In the genomic region with DNA sequence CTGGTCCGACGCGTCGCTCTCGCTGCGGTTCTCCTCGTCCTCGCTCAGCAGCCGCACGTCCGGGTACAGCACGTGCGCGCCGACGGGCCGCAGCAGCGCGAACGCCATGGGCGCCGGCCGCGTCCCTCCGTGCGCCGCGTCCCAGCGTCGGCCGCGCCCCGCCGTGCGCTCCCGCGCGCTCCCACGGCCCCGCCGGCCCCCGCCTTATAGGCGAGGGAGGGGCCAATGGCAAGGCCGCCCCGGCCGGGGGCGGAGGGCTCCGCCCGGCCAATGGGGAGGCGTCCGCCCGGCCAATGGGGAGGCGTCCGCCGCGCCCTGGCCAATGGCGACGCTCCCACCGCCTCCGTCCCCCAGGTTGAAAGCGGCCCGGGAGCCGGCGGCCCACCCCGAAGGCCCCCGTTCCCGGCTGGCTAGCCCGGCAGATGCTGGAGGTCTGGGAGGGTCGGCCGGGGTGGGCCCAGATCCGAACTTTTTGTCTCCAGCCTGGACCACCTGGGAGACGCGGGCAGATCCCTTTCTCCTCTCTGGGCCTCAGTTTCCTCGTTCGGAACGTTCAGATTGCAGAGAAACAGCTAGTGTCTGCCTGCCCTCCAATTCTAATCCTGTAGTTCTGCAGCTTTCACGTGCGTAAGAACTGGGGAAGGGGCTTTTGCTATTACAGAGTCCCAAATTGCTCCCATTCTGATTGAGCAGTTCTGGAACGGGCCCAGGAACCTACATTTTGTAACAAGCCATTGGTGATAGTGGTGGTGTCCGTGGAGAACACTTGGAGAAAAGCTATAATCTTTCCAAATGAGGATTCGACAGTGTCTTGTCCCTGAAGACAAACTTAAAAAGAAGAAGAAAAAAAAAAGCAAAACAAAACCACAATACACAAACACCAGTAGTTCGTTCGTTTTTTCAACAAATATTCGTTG, we compare ENCODE assay signal across 8 cellular contexts. TPM values are rescaled to one million over a fixed set of nuclear protein-coding genes. Genes with fewer than 3 reads are reported as not detected.
DNase-seq lines count a peak whose midpoint lies in the region; ATAC-seq, FAIRE-seq and TF ChIP-seq lines count a peak whose summit lies in the region.

A gene with protein sequence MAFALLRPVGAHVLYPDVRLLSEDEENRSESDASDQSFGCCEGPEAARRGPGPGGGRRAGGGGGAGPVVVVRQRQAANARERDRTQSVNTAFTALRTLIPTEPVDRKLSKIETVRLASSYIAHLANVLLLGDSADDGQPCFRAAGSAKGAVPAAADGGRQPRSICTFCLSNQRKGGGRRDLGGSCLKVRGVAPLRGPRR (minus strand): TSS at position 180 of the 917 bp plus-strand sequence. CDS start 72 bp downstream, at position 108.

- peak in 1 of 2 donors; percentile 5 for DNase-seq in breast epithelium (ENCODE audit: low spot score in 2 of 2)
- no peak for DNase-seq in MCF 10A (ENCODE audit: unreplicated experiment)
- DNase-seq in activated naive CD4-positive, alpha-beta T cell treated with anti-CD3 and anti-CD28 coated beads, Interleukin-2, amount 50 U/mL, for 72 hours (ENCODE audit: low spot score in 2 of 2): peak in 1 of 2 donors; percentile 23
- peak; percentile 79 for DNase-seq in urothelium cell line (ENCODE audit: low spot score)
- DNase-seq in 8988T: no peak
- DNase-seq in A172 (ENCODE audit: low spot score): no peak
- no peak for DNase-seq in activated T-helper 2 cell treated with anti-CD3 and anti-CD28 coated beads, Interferon-gamma antibody, Interleukin-2, Interleukin-4, amounts not matched to agents 10 μg/mL and 5 μg/mL and 100 μg/mL, durations not matched to agents 14 hours and 24 hours and 36 hours (ENCODE audit: low spot score)

- H3K27ac ChIP-seq in breast epithelium: no peak within 1 kb of the TSS

- CTCF ChIA-PET in MCF 10A (lab: Yijun Ruan, JAX): interaction anchor here (0.6 to 1.2 kb wide), 3 partner anchors 34 to 140 kb away, joined by 3 to 4 read pairs (median 3); no protein-coding TSS in a partner anchor

- no peak for FAIRE-seq in urothelium cell line (lab: Jason Lieb, UNC)

- no peak within 1 kb of the TSS for H3K4me3 Mint-ChIP-seq in MCF 10A (ENCODE audit: unreplicated experiment)
- H3K4me3 Mint-ChIP-seq in activated T-helper 2 cell treated with anti-CD3 and anti-CD28 coated beads, Interferon-gamma antibody, Interleukin-2, Interleukin-4, amounts not matched to agents 10 μg/mL and 5 μg/mL and 100 μg/mL, durations not matched to agents 14 hours and 24 hours and 36 hours (ENCODE audit: low read depth): no peak within 1 kb of the TSS

- peak; percentile 41 to 86 for ATAC-seq in activated naive CD4-positive, alpha-beta T cell treated with anti-CD3 and anti-CD28 coated beads, Interleukin-2, amount 50 U/mL, for 72 hours

- intact Hi-C loops in breast epithelium (cut with DNase I; ENCODE audit: low total_unique reads): loop anchor here (10.0 kb wide), 1 partner anchor 1794 kb away; no protein-coding TSS in a partner anchor
- intact Hi-C loops in MCF 10A (cut with micrococcal nuclease): no loop called here
- intact Hi-C loops in activated T-helper 2 cell treated with anti-CD3 and anti-CD28 coated beads, Interferon-gamma antibody, Interleukin-2, Interleukin-4, amounts not matched to agents 10 μg/mL and 5 μg/mL and 100 μg/mL, durations not matched to agents 14 hours and 24 hours and 36 hours (cut with micrococcal nuclease): no loop called here

- POLR2A ChIA-PET in MCF 10A (lab: Yijun Ruan, JAX): no interaction called here

- H3K27ac Mint-ChIP-seq in MCF 10A (ENCODE audit: low read depth, unreplicated experiment): no peak within 1 kb of the TSS
- H3K27ac Mint-ChIP-seq in activated naive CD4-positive, alpha-beta T cell treated with anti-CD3 and anti-CD28 coated beads, Interleukin-2, amount 50 U/mL, for 72 hours: no peak within 1 kb of the TSS
- H3K27ac Mint-ChIP-seq in activated T-helper 2 cell treated with anti-CD3 and anti-CD28 coated beads, Interferon-gamma antibody, Interleukin-2, Interleukin-4, amounts not matched to agents 10 μg/mL and 5 μg/mL and 100 μg/mL, durations not matched to agents 14 hours and 24 hours and 36 hours: no peak within 1 kb of the TSS

- H3K4me3 ChIP-seq in breast epithelium (peak within 1 kb of the TSS; percentile 20 to 53 (median 21)), iPS-18c (ENCODE audit: insufficient read depth, low read depth, low read length) (peak within 1 kb of the TSS; percentile 57)

- H3K4me1 ChIP-seq in breast epithelium: no peaks in the 10 kb centered on the region

- no peaks in the 10 kb centered on the region for H3K9me3 Mint-ChIP-seq in MCF 10A (ENCODE audit: unreplicated experiment)
- H3K9me3 Mint-ChIP-seq in activated naive CD4-positive, alpha-beta T cell treated with anti-CD3 and anti-CD28 coated beads, Interleukin-2, amount 50 U/mL, for 72 hours: no peaks in the 10 kb centered on the region
- no peaks in the 10 kb centered on the region for H3K9me3 Mint-ChIP-seq in activated T-helper 2 cell treated with anti-CD3 and anti-CD28 coated beads, Interferon-gamma antibody, Interleukin-2, Interleukin-4, amounts not matched to agents 10 μg/mL and 5 μg/mL and 100 μg/mL, durations not matched to agents 14 hours and 24 hours and 36 hours

- peaks cover 37% of the 10 kb centered on the region for H3K27me3 Mint-ChIP-seq in MCF 10A (ENCODE audit: insufficient read depth, unreplicated experiment)
- H3K27me3 Mint-ChIP-seq in activated T-helper 2 cell treated with anti-CD3 and anti-CD28 coated beads, Interferon-gamma antibody, Interleukin-2, Interleukin-4, amounts not matched to agents 10 μg/mL and 5 μg/mL and 100 μg/mL, durations not matched to agents 14 hours and 24 hours and 36 hours (ENCODE audit: low read depth): peaks cover 45% of the 10 kb centered on the region

- TF ChIP-seq CTCF in breast epithelium (IDR thresholded peaks at IDR 0.05): no peak
- TF ChIP-seq CTCF in MCF 10A (IDR thresholded peaks at IDR 0.05; ENCODE audit: unreplicated experiment): no peak

- H3K27me3 ChIP-seq in breast epithelium: peaks cover 0 to 61% of the 10 kb centered on the region in 2 donors

- no peaks in the 10 kb centered on the region for H3K4me1 Mint-ChIP-seq in MCF 10A (ENCODE audit: insufficient read depth, unreplicated experiment)
- H3K4me1 Mint-ChIP-seq in activated T-helper 2 cell treated with anti-CD3 and anti-CD28 coated beads, Interferon-gamma antibody, Interleukin-2, Interleukin-4, amounts not matched to agents 10 μg/mL and 5 μg/mL and 100 μg/mL, durations not matched to agents 14 hours and 24 hours and 36 hours (ENCODE audit: low read depth): peaks cover 2% of the 10 kb centered on the region

- H3K9me3 ChIP-seq in breast epithelium (no peaks in the 10 kb centered on the region), iPS-18c (ENCODE audit: control insufficient read depth, insufficient read depth, low read length) (no peaks in the 10 kb centered on the region)

- no peak for TF ChIP-seq POLR2A in breast epithelium (IDR thresholded peaks at IDR 0.05)

- no TSS peak for BruUV-seq in MCF 10A (replicated peaks; lab: Mats Ljungman, UMichigan)

- H3K36me3 ChIP-seq in breast epithelium: no peaks in the 10 kb centered on the region

- no peaks in the 10 kb centered on the region for H3K36me3 Mint-ChIP-seq in MCF 10A (ENCODE audit: insufficient read depth, unreplicated experiment)
- no peaks in the 10 kb centered on the region for H3K36me3 Mint-ChIP-seq in activated naive CD4-positive, alpha-beta T cell treated with anti-CD3 and anti-CD28 coated beads, Interleukin-2, amount 50 U/mL, for 72 hours
- no peaks in the 10 kb centered on the region for H3K36me3 Mint-ChIP-seq in activated T-helper 2 cell treated with anti-CD3 and anti-CD28 coated beads, Interferon-gamma antibody, Interleukin-2, Interleukin-4, amounts not matched to agents 10 μg/mL and 5 μg/mL and 100 μg/mL, durations not matched to agents 14 hours and 24 hours and 36 hours (ENCODE audit: low read depth)

RNA-seq across cellular contexts. Expression of the gene that starts here (rescaled TPM):
- 1 to 10 TPM in 2 of 3 donors, under 1 TPM in 1; 0.44 to 2.6 (median 1.1) TPM for total RNA-seq in breast epithelium
- total RNA-seq in MCF 10A (2022): not detected in 2 replicates
- total RNA-seq in activated naive CD4-positive, alpha-beta T cell treated with anti-CD3 and anti-CD28 coated beads, Interleukin-2, amount 50 U/mL, for 72 hours: under 1 TPM in 1 of 2 donors, not detected in 1; 0.41 TPM
- not detected in 2 replicates for total RNA-seq in A172 (2014; rRNA removed; shearing (Covaris generic))
- total RNA-seq in activated T-helper 2 cell treated with anti-CD3 and anti-CD28 coated beads, Interferon-gamma antibody, Interleukin-2, Interleukin-4, amounts not matched to agents 10 μg/mL and 5 μg/mL and 100 μg/mL, durations not matched to agents 14 hours and 24 hours and 36 hours: not detected in 2 replicates

Comparison
In these comparisons a context has a peak if more than half of its experiments do, and no peak if none do; other contexts are left out.
1. Peak in ATAC-seq in activated naive CD4-positive, alpha-beta T cell treated with anti-CD3 and anti-CD28 coated beads, Interleukin-2, amount 50 U/mL, for 72 hours; RNA of the gene not detected or under 1 TPM.